Comparison of ENCODE assay signal across 8 cellular contexts in the genomic region with DNA sequence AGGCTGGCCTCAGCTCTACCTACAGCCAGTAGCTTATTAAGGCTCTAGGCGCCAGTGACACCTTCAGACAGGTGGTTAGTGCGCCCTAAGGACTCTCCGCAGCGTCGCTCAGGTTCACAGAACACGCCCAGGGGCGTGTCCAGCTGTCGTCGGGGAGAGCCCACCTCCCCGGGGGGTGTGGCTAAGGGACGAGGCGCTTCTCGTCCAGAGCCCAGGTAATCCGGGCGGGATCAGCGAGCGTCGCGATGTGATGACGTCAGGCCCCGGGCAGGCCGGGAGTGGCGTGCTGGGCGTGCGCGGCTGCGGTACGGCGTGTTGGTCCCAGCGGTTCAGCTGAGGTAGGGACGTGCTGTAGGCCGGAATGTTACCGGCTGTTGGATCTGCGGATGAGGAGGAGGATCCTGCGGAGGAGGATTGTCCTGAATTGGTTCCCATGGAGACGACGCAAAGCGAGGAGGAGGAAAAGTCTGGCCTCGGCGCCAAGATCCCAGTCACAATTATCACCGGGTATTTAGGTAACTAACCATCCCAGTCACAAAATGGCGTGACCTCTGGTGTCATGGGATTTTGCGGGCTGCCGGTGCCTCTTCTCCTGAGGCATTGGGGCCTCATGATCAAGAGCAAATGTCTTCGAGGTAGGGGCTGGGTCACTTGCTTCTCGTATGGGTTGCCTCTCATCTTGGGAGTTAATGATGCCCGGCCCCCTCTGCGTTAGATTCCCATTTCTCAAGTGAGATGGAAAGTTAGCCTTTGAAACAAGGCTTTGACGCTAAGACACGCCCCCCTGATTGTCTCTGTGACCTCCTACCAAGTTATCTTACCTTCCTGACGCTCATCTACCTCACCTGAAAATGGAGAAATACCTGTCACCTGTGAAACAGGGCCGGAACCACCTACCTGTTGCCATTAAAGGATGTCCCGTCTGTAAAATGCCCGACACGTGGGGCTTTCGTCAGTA. TPM values are rescaled to one million over a fixed set of nuclear protein-coding genes. Genes with fewer than 3 reads are reported as not detected.
DNase-seq lines count a peak whose midpoint lies in the region; TF ChIP-seq lines count a peak whose summit lies in the region.
"Not testable (repeated sequence)": the region's sequence is repeated elsewhere in the genome, so short reads cannot be mapped to it uniquely, and the experiment has no call there.

TSS of gene ZNG1B (plus strand) at position 184 of the 958 bp plus-strand sequence. CDS start at position 362, 178 bp downstream.

- H3F3A ChIP-seq in MM.1S (ENCODE audit: insufficient read depth, low read length): not testable (repeated sequence)

- not testable (repeated sequence) for H3K36me3 Mint-ChIP-seq in activated CD4-positive, alpha-beta T cell treated with anti-CD3 and anti-CD28 coated beads, Interleukin-2, amount 10 ng/mL, durations not matched to agents 24 days and 14 days (ENCODE audit: low read depth)

- not testable (repeated sequence) for TF ChIP-seq POLR2A in adrenal gland (IDR thresholded peaks at IDR 0.05); stomach (IDR thresholded peaks at IDR 0.05)

- not testable (repeated sequence) for TF ChIP-seq EP300 in stomach (IDR thresholded peaks at IDR 0.05)

- intact Hi-C loops in activated CD4-positive, alpha-beta T cell treated with anti-CD3 and anti-CD28 coated beads, Interleukin-2, amount 10 ng/mL, durations not matched to agents 24 days and 14 days (cut with micrococcal nuclease); adrenal gland (cut with DNase I); stomach (cut with DNase I; ENCODE audit: low total_unique reads): not testable (repeated sequence)

- peak within 1 kb of the TSS; percentile 95 for H3K4me3 Mint-ChIP-seq in activated CD4-positive, alpha-beta T cell treated with anti-CD3 and anti-CD28 coated beads, Interleukin-2, amount 10 ng/mL, durations not matched to agents 24 days and 14 days

- not testable (repeated sequence) for H3K4me1 Mint-ChIP-seq in activated CD4-positive, alpha-beta T cell treated with anti-CD3 and anti-CD28 coated beads, Interleukin-2, amount 10 ng/mL, durations not matched to agents 24 days and 14 days

- not testable (repeated sequence) for H3K9me3 Mint-ChIP-seq in activated CD4-positive, alpha-beta T cell treated with anti-CD3 and anti-CD28 coated beads, Interleukin-2, amount 10 ng/mL, durations not matched to agents 24 days and 14 days

- not testable (repeated sequence) for H3K27me3 Mint-ChIP-seq in activated CD4-positive, alpha-beta T cell treated with anti-CD3 and anti-CD28 coated beads, Interleukin-2, amount 10 ng/mL, durations not matched to agents 24 days and 14 days

- 0% methylated on average over 4 to 37 of the region's 56 CpGs for WGBS in adrenal gland, 4 donors
- WGBS in stomach, 5 donors: 0 to 2% (median 0%) methylated on average over 13 to 38 of the region's 56 CpGs

- H3K4me3 ChIP-seq in MM.1S (ENCODE audit: low read length) (peak within 1 kb of the TSS; percentile 62), adrenal gland (peak within 1 kb of the TSS in 2 of 4 donors; percentile 22 to 56), fibroblast of mammary gland (ENCODE audit: control insufficient read depth, low read depth, low read length) (peak within 1 kb of the TSS; percentile 61), skeletal muscle cell (ENCODE audit: low read depth, low read length) (peak within 1 kb of the TSS; percentile 53), stomach (peak within 1 kb of the TSS; percentile 43 to 61 (median 48))

- peak within 1 kb of the TSS; percentile 47; the same call in 1 of the 2 replicates for H3K27ac ChIP-seq in MM.1S (ENCODE audit: low read length)
- H3K27ac ChIP-seq in adrenal gland: peak within 1 kb of the TSS in 4 of 5 donors; percentile 51 to 87 (median 63)
- peak within 1 kb of the TSS; percentile 83 to 88 (median 86) for H3K27ac ChIP-seq in stomach

- H2AFZ ChIP-seq in MM.1S (ENCODE audit: low read length): not testable (repeated sequence)

- peak within 1 kb of the TSS; percentile 93 for H3K27ac Mint-ChIP-seq in activated CD4-positive, alpha-beta T cell treated with anti-CD3 and anti-CD28 coated beads, Interleukin-2, amount 10 ng/mL, durations not matched to agents 24 days and 14 days

- DNase-seq in EH (ENCODE audit: low read depth) (peak; percentile 2), MM.1S (peak; percentile 14), adrenal gland (peak; percentile 79 to 87 (median 82)), fibroblast of mammary gland (ENCODE audit: low read depth) (peak; percentile 1), lung microvascular endothelial cell (ENCODE audit: low read depth in 2 of 2) (peak; percentile 0 to 1), stomach (peak; percentile 82)
- peak; percentile 94 for DNase-seq in activated CD4-positive, alpha-beta T cell treated with anti-CD3 and anti-CD28 coated beads, Interleukin-2, amount 10 ng/mL, durations not matched to agents 24 days and 14 days
- not testable (repeated sequence) for DNase-seq in skeletal muscle cell (ENCODE audit: low read depth)

- TF ChIP-seq CTCF in MM.1S (IDR thresholded peaks at IDR 0.05; ENCODE audit: low read length); adrenal gland (IDR thresholded peaks at IDR 0.05); fibroblast of mammary gland (conservative IDR thresholded peaks at IDR 0.05; ENCODE audit: control insufficient read depth, insufficient read depth, low read depth, low read length); stomach (IDR thresholded peaks at IDR 0.05): not testable (repeated sequence)

- H3K4me1 ChIP-seq in MM.1S (ENCODE audit: low read length); adrenal gland (replicated peaks in 1 of 2); stomach: not testable (repeated sequence)

- H3K79me2 ChIP-seq in MM.1S (ENCODE audit: low read length): not testable (repeated sequence)

- not testable (repeated sequence) for H3K27me3 ChIP-seq in MM.1S (replicated peaks; ENCODE audit: insufficient read depth, low read length); adrenal gland; stomach

- H3K9ac ChIP-seq in MM.1S (ENCODE audit: low read length): peak within 1 kb of the TSS; percentile 53

- not testable (repeated sequence) for H3K36me3 ChIP-seq in MM.1S (replicated peaks; ENCODE audit: insufficient read depth, low read length); adrenal gland (replicated peaks in 1 of 2); stomach

- not testable (repeated sequence) for H4K20me1 ChIP-seq in MM.1S (ENCODE audit: insufficient read depth, low read length)

- peak within 1 kb of the TSS; percentile 41; the same call in 1 of the 2 replicates for H3K4me2 ChIP-seq in MM.1S (ENCODE audit: low read depth, low read length)

- H3K9me2 ChIP-seq in MM.1S (replicated peaks; ENCODE audit: insufficient read depth, low read length): not testable (repeated sequence)

- not testable (repeated sequence) for H3K9me3 ChIP-seq in MM.1S (replicated peaks; ENCODE audit: insufficient read depth, low read length); adrenal gland (replicated peaks in 1 of 3); stomach

RNA-seq across cellular contexts. Expression of gene ZNG1B, which starts in this region (rescaled TPM):
- 38.6 and 41.7 TPM in 2 replicates for total RNA-seq in activated CD4-positive, alpha-beta T cell treated with anti-CD3 and anti-CD28 coated beads, Interleukin-2, amount 10 ng/mL, durations not matched to agents 24 days and 14 days
- total RNA-seq in adrenal gland: 10 to 100 TPM; 12.4 to 49.0 (median 36.5) TPM
- 10 to 100 TPM; 34.1 to 85.1 (median 55.6) TPM for polyA plus RNA-seq in adrenal gland
- 15.5 and 21.8 TPM in 2 replicates for total RNA-seq in lung microvascular endothelial cell
- 10 to 100 TPM in 3 of 5 donors, 1 to 10 TPM in 2; 6.7 to 62.2 (median 46.1) TPM for total RNA-seq in stomach
- polyA plus RNA-seq in stomach: 10 to 100 TPM; 14.7 to 28.5 (median 18.0) TPM
